In the genomic region with DNA sequence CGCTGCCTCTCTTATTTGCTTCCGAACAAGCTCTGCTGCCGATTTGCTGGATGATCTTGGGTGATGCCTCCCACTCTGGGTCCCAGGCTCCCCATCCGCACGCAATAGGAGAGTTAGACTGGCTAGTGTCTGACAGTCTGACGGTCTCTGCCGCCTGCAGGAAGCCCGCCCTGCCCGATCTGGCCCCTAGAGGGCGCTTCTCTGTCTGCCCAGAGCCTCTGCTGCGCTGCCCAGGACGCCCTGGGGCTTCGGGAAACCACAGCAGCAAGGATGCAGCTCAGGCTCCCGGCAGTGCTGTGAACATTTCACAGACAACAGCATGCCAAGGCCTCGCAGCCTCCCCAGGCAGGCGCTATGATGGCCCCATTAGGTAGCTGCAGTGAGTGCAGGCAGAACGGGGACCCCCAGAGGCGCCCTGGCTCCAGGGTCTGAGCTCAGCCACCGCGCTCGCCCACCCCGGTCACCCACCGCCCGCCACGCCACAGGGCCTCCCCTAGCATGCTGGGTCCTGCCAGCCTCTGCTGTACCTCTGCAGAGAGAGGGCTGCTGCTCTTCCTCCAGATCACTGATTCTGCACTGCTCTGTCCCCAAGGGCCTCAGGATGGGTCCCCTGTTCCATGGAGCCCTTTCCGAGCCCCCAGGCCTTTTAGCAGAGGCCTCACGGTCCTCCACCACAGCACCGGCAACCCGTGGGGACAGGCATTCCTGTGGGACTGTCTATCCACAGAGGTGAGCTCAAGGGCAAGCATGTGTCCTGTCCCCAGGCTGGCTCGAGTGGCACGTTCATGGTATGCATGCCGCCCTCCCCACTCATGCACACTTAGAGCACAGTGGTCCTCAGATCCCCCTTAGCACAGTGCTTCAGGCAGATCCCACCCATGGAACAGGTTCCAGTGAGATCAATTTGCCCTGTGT, we compare ENCODE assay signal across 8 cellular contexts. TPM values are rescaled to one million over a fixed set of nuclear protein-coding genes. Genes with fewer than 3 reads are reported as not detected.
DNase-seq lines count a peak whose midpoint lies in the region; ATAC-seq and TF ChIP-seq lines count a peak whose summit lies in the region.

No MANE protein-coding gene starts in this region.

- in situ Hi-C loops in ACHN (cut with HindIII; ENCODE audit: low pct_ligation_motif_present, low pct_unique_long_range_greater_than_20kb, low sequenced_read_pairs), result no loop called here

- no peak overlapping the region for H3K4me3 ChIP-seq in choroid plexus epithelial cell (ENCODE audit: low read depth, low read length)
- H3K4me3 ChIP-seq in left lung, result no peak overlapping the region

- no peaks in the 10 kb centered on the region for H3K36me3 ChIP-seq in left lung

- DNase-seq in ACHN (peak; percentile 68), GM19240 (ENCODE audit: insufficient read length, low spot score) (peak; percentile 93), NCI-H524 (lab: John Stamatoyannopoulos, UW) (peak; percentile 75 to 83), choroid plexus epithelial cell (ENCODE audit: low read depth) (peak; percentile 95), left lung (peak; percentile 81 to 95)
- DNase-seq in activated CD4-positive, alpha-beta T cell treated with anti-CD3 and anti-CD28 coated beads, Interleukin-2, amount 10 ng/mL, durations not matched to agents 7 days and 5 days, result peak; percentile 82
- DNase-seq in stimulated activated CD4-positive, alpha-beta T cell treated with anti-CD3 and anti-CD28 coated beads, Interleukin-4, amount 100 ng/mL, for 1 hour, result peak; percentile 80

- H3K27ac Mint-ChIP-seq in activated CD4-positive, alpha-beta T cell treated with anti-CD3 and anti-CD28 coated beads, Interleukin-2, amount 10 ng/mL, durations not matched to agents 7 days and 5 days, result no peak overlapping the region

- TF ChIP-seq CTCF in choroid plexus epithelial cell (conservative IDR thresholded peaks at IDR 0.05; ENCODE audit: low read depth, low read length), result peak; percentile 95
- peak; percentile 92 to 99 for TF ChIP-seq CTCF in left lung (IDR thresholded peaks at IDR 0.05)

- peaks cover 0 to 6% of the 10 kb centered on the region in 2 donors for H3K4me1 ChIP-seq in left lung

- no peaks in the 10 kb centered on the region for H3K4me1 Mint-ChIP-seq in activated CD4-positive, alpha-beta T cell treated with anti-CD3 and anti-CD28 coated beads, Interleukin-2, amount 10 ng/mL, durations not matched to agents 7 days and 5 days

- ATAC-seq in left lung, result peak; percentile 92
- no peak for ATAC-seq in HG02610 (IDR thresholded peaks at IDR 0.05; ENCODE audit: unreplicated experiment)

- H3K27me3 ChIP-seq in left lung, result no peaks in the 10 kb centered on the region

- no peak overlapping the region for H3K4me3 Mint-ChIP-seq in activated CD4-positive, alpha-beta T cell treated with anti-CD3 and anti-CD28 coated beads, Interleukin-2, amount 10 ng/mL, durations not matched to agents 7 days and 5 days

- POLR2A ChIA-PET in activated CD4-positive, alpha-beta T cell treated with anti-CD3 and anti-CD28 coated beads, Interleukin-2, amount 10 ng/mL, durations not matched to agents 7 days and 5 days (lab: Charles Lee), result no interaction called here

- no peak overlapping the region for H3K27ac ChIP-seq in left lung

- H3K36me3 Mint-ChIP-seq in activated CD4-positive, alpha-beta T cell treated with anti-CD3 and anti-CD28 coated beads, Interleukin-2, amount 10 ng/mL, durations not matched to agents 7 days and 5 days (ENCODE audit: low read depth), result peaks cover 1% of the 10 kb centered on the region

- intact Hi-C loops in left lung (cut with DNase I), result loop anchor here in 1 of 2 donors (10.0 kb wide), 1 partner anchor 240 kb away; no protein-coding TSS in a partner anchor

- H3K27me3 Mint-ChIP-seq in activated CD4-positive, alpha-beta T cell treated with anti-CD3 and anti-CD28 coated beads, Interleukin-2, amount 10 ng/mL, durations not matched to agents 7 days and 5 days, result no peaks in the 10 kb centered on the region

- H3K9me3 Mint-ChIP-seq in activated CD4-positive, alpha-beta T cell treated with anti-CD3 and anti-CD28 coated beads, Interleukin-2, amount 10 ng/mL, durations not matched to agents 7 days and 5 days, result no peaks in the 10 kb centered on the region

- CTCF ChIA-PET in activated CD4-positive, alpha-beta T cell treated with anti-CD3 and anti-CD28 coated beads, Interleukin-2, amount 10 ng/mL, durations not matched to agents 7 days and 5 days (lab: Charles Lee), result interaction anchor here (0.6 to 1.7 kb wide), 5 partner anchors 7 to 159 kb away, joined by 3 to 7 read pairs (median 4); no protein-coding TSS in a partner anchor

- no peaks in the 10 kb centered on the region for H3K9me3 ChIP-seq in left lung

RNA-seq across cellular contexts. Expression of gene BAIAP2L2, which starts 4.3 kb away (rescaled TPM):
- under 1 TPM; 0.50 to 0.55 TPM for total RNA-seq in activated CD4-positive, alpha-beta T cell treated with anti-CD3 and anti-CD28 coated beads, Interleukin-2, amount 10 ng/mL, durations not matched to agents 7 days and 5 days
- under 1 TPM; 0.34 to 0.35 TPM for total RNA-seq in left lung

RNA-seq across cellular contexts. Expression of gene SLC16A8, which starts 30.8 kb away (rescaled TPM):
- total RNA-seq in activated CD4-positive, alpha-beta T cell treated with anti-CD3 and anti-CD28 coated beads, Interleukin-2, amount 10 ng/mL, durations not matched to agents 7 days and 5 days, result not detected
- total RNA-seq in left lung, result under 1 TPM; 0.38 to 0.45 TPM

RNA-seq across cellular contexts. Expression of gene PICK1, which starts 57.5 kb away (rescaled TPM):
- 10 to 100 TPM; 15.2 to 15.4 TPM for total RNA-seq in activated CD4-positive, alpha-beta T cell treated with anti-CD3 and anti-CD28 coated beads, Interleukin-2, amount 10 ng/mL, durations not matched to agents 7 days and 5 days
- total RNA-seq in left lung, result 10 to 100 TPM; 30.9 to 39.5 TPM
